ENCODE assay signal across 14 cellular contexts in genomic region chr18:33579868-33580205, GRCh38. TPM values are rescaled to one million over a fixed set of nuclear protein-coding genes. Genes with fewer than 3 reads are reported as not detected.
DNase-seq lines count a peak whose midpoint lies in the region; ATAC-seq lines count a peak whose summit lies in the region.
"Had no signal": no experiment of that assay in that cellular context is flagged by ENCODE, and none has a peak within 500 bp of the region (broad histone marks: within the 10 kb centered on the region; RNA-seq: fewer than 3 reads in every experiment).

No MANE protein-coding gene starts in this region.

- H3K9me3 ChIP-seq in BLaER1 (peaks cover 12% of the 10 kb centered on the region), HUES64 (ENCODE audit: insufficient read depth, low read depth, low read length) (no peaks in the 10 kb centered on the region)
- H3K9me3 ChIP-seq: breast epithelium, neutrophil, uterus had no signal

- H4K20me1 ChIP-seq in BLaER1 = no peaks in the 10 kb centered on the region

- no peaks in the 10 kb centered on the region for H3K36me3 ChIP-seq in BLaER1
- no peaks in the 10 kb centered on the region for H3K36me3 ChIP-seq in HUES64 (ENCODE audit: insufficient read depth, low read length)
- H3K36me3 ChIP-seq: breast epithelium, neutrophil, uterus had no signal

- 90% methylated on average over 3 of the region's 3 CpGs for WGBS in HUES64

- H3K27ac ChIP-seq in BLaER1 (no peak overlapping the region), HUES64 (ENCODE audit: low read depth, low read length) (no peak overlapping the region)
- H3K27ac ChIP-seq: neutrophil had no signal

- H3K4me3 ChIP-seq in BLaER1 = no peak overlapping the region
- peak overlapping the region; percentile 63; the same call in 1 of the 2 replicates for H3K4me3 ChIP-seq in HUES64 (ENCODE audit: low read length)

- H3K27me3 ChIP-seq in BLaER1 = peaks cover 21% of the 10 kb centered on the region
- H3K27me3 ChIP-seq in HUES64 (ENCODE audit: insufficient read depth, low read length) = peaks cover 54% of the 10 kb centered on the region

- DNase-seq in globus pallidus (ENCODE audit: low spot score) (peak; percentile 45), pons (ENCODE audit: low spot score) (peak; percentile 51), mesenteric fat pad (ENCODE audit: low spot score) (no peak), posterior vena cava (ENCODE audit: low spot score) (no peak)
- DNase-seq: activated effector memory CD4-positive, alpha-beta T cell treated with Interleukin-2 at 50 U/mL for 16 hours; AML-193; uterus had no signal

- ATAC-seq in HG03442 (IDR thresholded peaks at IDR 0.05; ENCODE audit: unreplicated experiment) (no peak), GM18870 (IDR thresholded peaks at IDR 0.05; ENCODE audit: unreplicated experiment) (no peak)
- ATAC-seq: activated CD8-positive, alpha-beta T cell treated with anti-CD3 and anti-CD28 coated beads for 36 hours had no signal

- H3K9ac ChIP-seq in BLaER1 (no peak overlapping the region), HUES64 (ENCODE audit: low read depth, low read length) (no peak overlapping the region)

- intact Hi-C loops in posterior vena cava (cut with DNase I) = no loop called here

- H3K4me1 ChIP-seq in BLaER1 (peaks cover 23% of the 10 kb centered on the region), HUES64 (ENCODE audit: insufficient read depth, low read length) (peaks cover 41% of the 10 kb centered on the region)
- H3K4me1 ChIP-seq: breast epithelium, uterus had no signal

- H3K4me2 ChIP-seq in BLaER1 = 0 out of 2 replicates have a peak overlapping the region, but pooled peaks have one; percentile 69

RNA-seq across cellular contexts. Expression of gene ASXL3, which starts 1.8 kb away (rescaled TPM):
- 2.5 TPM for polyA plus RNA-seq in HUES64 (2013, experiment 1 of 2)
- polyA plus RNA-seq in HUES64 (2013, experiment 2 of 2) = 4.5 TPM
- total RNA-seq in mesenteric fat pad = 1.5 TPM
- total RNA-seq in posterior vena cava = 1 to 10 TPM; 4.3 to 5.0 TPM
- total RNA-seq: activated CD8-positive, alpha-beta T cell treated with anti-CD3 and anti-CD28 coated beads for 36 hours had no signal

Comparison
In these comparisons a context has a peak if more than half of its experiments do, and no peak if none do; other contexts are left out.
1. DNase-seq: peak in globus pallidus (single experiment) and pons (single experiment); none in mesenteric fat pad (single experiment) and posterior vena cava (single experiment).